16 cellular contexts compared by ENCODE assay signal in the genomic region with DNA sequence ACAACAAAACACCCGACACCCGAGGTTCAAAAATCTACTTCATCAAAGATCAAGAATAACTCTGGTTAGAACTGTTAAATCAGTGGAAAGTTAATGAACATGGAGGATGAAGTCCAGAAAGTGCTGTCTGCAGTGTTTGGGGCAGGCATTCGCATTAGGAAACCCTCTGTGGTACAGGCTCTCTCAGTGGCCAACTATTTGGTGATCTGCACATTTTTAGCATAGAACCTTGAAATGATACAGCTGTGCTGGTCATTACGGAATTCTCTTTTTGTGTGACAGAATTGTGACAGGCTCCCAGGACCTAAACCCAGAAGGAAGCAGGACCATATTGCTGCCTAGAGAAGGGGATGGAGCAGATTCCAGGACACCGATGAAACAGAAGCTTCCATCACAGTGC.
DNase-seq lines count a peak whose midpoint lies in the region; ATAC-seq and TF ChIP-seq lines count a peak whose summit lies in the region.
"Had no signal": no experiment of that assay in that cellular context is flagged by ENCODE, and none has a peak within 500 bp of the region (broad histone marks: within the 10 kb centered on the region; RNA-seq: fewer than 3 reads in every experiment).

No MANE protein-coding gene starts in this region.

- H3K23ac ChIP-seq in H9 (ENCODE audit: insufficient read length, low read depth, low read length), result no peak overlapping the region
- no peak overlapping the region for H3K23ac ChIP-seq in mesenchymal stem cell (ENCODE audit: low read length in 2 of 2)

- H4K8ac ChIP-seq in H9 (replicated peaks; ENCODE audit: insufficient read length, low read depth, low read length), result no peak overlapping the region
- H4K8ac ChIP-seq in mesenchymal stem cell (ENCODE audit: low read length), result no peak overlapping the region

- H3K14ac ChIP-seq in H9 (ENCODE audit: insufficient read depth, low read length), result no peak overlapping the region
- no peak overlapping the region for H3K14ac ChIP-seq in mesenchymal stem cell (ENCODE audit: low read length in 2 of 2)

- no peak overlapping the region for H2BK120ac ChIP-seq in H9 (ENCODE audit: low read depth, low read length, poor library complexity, severe bottlenecking)
- H2BK120ac ChIP-seq in mesenchymal stem cell (ENCODE audit: low read depth, low read length), result no peak overlapping the region

- DNase-seq in H9, result no peak
- DNase-seq in mesenchymal stem cell, result peak; percentile 26
- no peak for DNase-seq in thoracic aorta (ENCODE audit: low spot score)
- DNase-seq in caudate nucleus (lab: John Stamatoyannopoulos, UW), result no peak
- DNase-seq in SIG-M5 treated with dmso at 0.1 percent for 504 hours (lab: John Stamatoyannopoulos, UW; ENCODE audit: unreplicated experiment), result no peak
- DNase-seq: activated naive CD4-positive, alpha-beta T cell treated with anti-CD3 and anti-CD28 coated beads, Interleukin-2, amount 50 U/mL, for 16 hours; Calu3; NCI-H1436 treated with DMSO at 0.1 percent for 48 hours; NCI-H524 treated with DMSO at 0.1 percent for 48 hours; stimulated activated CD4-positive, alpha-beta T cell treated with anti-CD3 and anti-CD28 coated beads, Interleukin-4, amount 100 ng/mL, for 1 hour; stimulated activated naive CD4-positive, alpha-beta T cell treated with Interleukin-2 at 50 U/mL for 16 hours had no signal

- TF ChIP-seq CTCF in H9 (conservative IDR thresholded peaks at IDR 0.05) (no peak), brain (conservative IDR thresholded peaks at IDR 0.05) (no peak), thoracic aorta (IDR thresholded peaks at IDR 0.05) (no peak)

- no peak overlapping the region for H2AFZ ChIP-seq in H9 (ENCODE audit: low read length)
- H2AFZ ChIP-seq in mesenchymal stem cell (ENCODE audit: low read depth, low read length), result no peak overlapping the region
- H2AFZ ChIP-seq: parathyroid adenoma had no signal

- no peak overlapping the region for H2AK5ac ChIP-seq in H9 (ENCODE audit: insufficient read length, low read length)
- peak overlapping the region; percentile 35 for H2AK5ac ChIP-seq in mesenchymal stem cell (ENCODE audit: low read length, severe bottlenecking)

- no peak overlapping the region for H3K27ac ChIP-seq in H9 (ENCODE audit: insufficient read length, low read depth, low read length)
- H3K27ac ChIP-seq in mesenchymal stem cell (ENCODE audit: low read length, poor library complexity, severe bottlenecking), result no peak overlapping the region
- H3K27ac ChIP-seq in thoracic aorta, result peak overlapping the region; percentile 64 to 76
- H3K27ac ChIP-seq in caudate nucleus (ENCODE audit: low read depth, low read length), result no peak overlapping the region

- H3K4me3 ChIP-seq in mesenchymal stem cell (ENCODE audit: insufficient read depth in 1 of 2, low read depth in 1 of 2, low read length in 2 of 2) (no peak overlapping the region), thoracic aorta (no peak overlapping the region)

- WGBS in H9 (ENCODE audit: extremely low coverage, insufficient read length, low lambda C conversion rate), result no CpG with 5 or more reads among the region's 5 CpGs
- WGBS in mesenchymal stem cell, result 100% methylated on average over 2 of the region's 5 CpGs

- H3K4ac ChIP-seq in H9 (ENCODE audit: low read depth, low read length), result no peak overlapping the region
- H3K4ac ChIP-seq in mesenchymal stem cell (ENCODE audit: low read depth in 1 of 2, low read length in 2 of 2), result no peak overlapping the region

- H3K27me3 Mint-ChIP-seq in H9 (ENCODE audit: low read depth) (no peaks in the 10 kb centered on the region), brain (peaks cover 7% of the 10 kb centered on the region)
- H3K27me3 Mint-ChIP-seq: dendritic cell treated with granulocyte-macrophage colony-stimulating factor and Interleukin-4, amounts not matched to agents 40 ng/mL and 50 ng/mL, for 4 days; IgD-negative memory B cell had no signal

- H4K91ac ChIP-seq in H9 (ENCODE audit: insufficient read length, low read depth, low read length), result no peak overlapping the region
- H4K91ac ChIP-seq in mesenchymal stem cell (ENCODE audit: low read length), result no peak overlapping the region

- H3K79me1 ChIP-seq in H9 (ENCODE audit: insufficient read depth, low read depth, low read length, poor library complexity, severe bottlenecking), result peaks cover 4% of the 10 kb centered on the region
- peaks cover 17% of the 10 kb centered on the region for H3K79me1 ChIP-seq in mesenchymal stem cell (replicated peaks; ENCODE audit: low read length, poor library complexity, severe bottlenecking)

- no peaks in the 10 kb centered on the region for H3K27me3 ChIP-seq in H9 (ENCODE audit: insufficient read depth, low read length)
- H3K27me3 ChIP-seq in mesenchymal stem cell (ENCODE audit: control insufficient read depth in 1 of 2, insufficient read depth in 1 of 2, low read length in 2 of 2), result no peaks in the 10 kb centered on the region
- H3K27me3 ChIP-seq in thoracic aorta (replicated peaks; ENCODE audit: insufficient read depth), result no peaks in the 10 kb centered on the region

- ATAC-seq in thoracic aorta (ENCODE audit: insufficient number of reproducible peaks, low FRiP score, low read depth) (no peak), GM21737 (IDR thresholded peaks at IDR 0.05; ENCODE audit: unreplicated experiment) (no peak)

- H3K23me2 ChIP-seq in H9 (ENCODE audit: insufficient read length, low read depth, low read length, poor library complexity, severe bottlenecking), result no peaks in the 10 kb centered on the region

- no peak overlapping the region for H2BK15ac ChIP-seq in H9 (ENCODE audit: low read depth, low read length)
- H2BK15ac ChIP-seq in mesenchymal stem cell (ENCODE audit: low read depth, poor library complexity, severe bottlenecking), result no peak overlapping the region

- H3K4me3 Mint-ChIP-seq in H9 (no peak overlapping the region), brain (no peak overlapping the region)
- H3K4me3 Mint-ChIP-seq: dendritic cell treated with granulocyte-macrophage colony-stimulating factor and Interleukin-4, amounts not matched to agents 40 ng/mL and 50 ng/mL, for 4 days; IgD-negative memory B cell had no signal

- H3T11ph ChIP-seq in H9 (ENCODE audit: low read length), result no peak overlapping the region

- H3K4me1 Mint-ChIP-seq in H9, result peaks cover 47 to 48% of the 10 kb centered on the region in 2 experiments
- peaks cover 56% of the 10 kb centered on the region for H3K4me1 Mint-ChIP-seq in brain

- no peak overlapping the region for H4K5ac ChIP-seq in H9 (ENCODE audit: insufficient read length, low read depth, low read length)

- no peak overlapping the region for H2BK12ac ChIP-seq in H9 (ENCODE audit: insufficient read length, low read depth, low read length)
- H2BK12ac ChIP-seq in mesenchymal stem cell (ENCODE audit: low read length in 2 of 2), result peak overlapping the region in 1 of 2 experiments; percentile 46

- H3K36me3 Mint-ChIP-seq in H9 (ENCODE audit: insufficient read depth in 1 of 3, low read depth in 3 of 3), result peaks cover 27 to 31% (median 27%) of the 10 kb centered on the region in 3 experiments
- H3K36me3 Mint-ChIP-seq in brain, result peaks cover 52% of the 10 kb centered on the region

- peaks cover 8% of the 10 kb centered on the region; the same call in 1 of the 2 replicates for H3K79me2 ChIP-seq in H9 (ENCODE audit: insufficient read depth, low read length)

- no peaks in the 10 kb centered on the region for H4K20me1 ChIP-seq in H9 (ENCODE audit: control insufficient read depth, insufficient read depth, insufficient read length)

- H3K9ac ChIP-seq in H9 (ENCODE audit: extremely low read depth, insufficient read length, low read length) (no peak overlapping the region), mesenchymal stem cell (ENCODE audit: low read length) (peak overlapping the region; percentile 83)
- H3K9ac ChIP-seq: parathyroid adenoma had no signal

- H2BK20ac ChIP-seq in H9 (ENCODE audit: low read depth, low read length, poor library complexity, severe bottlenecking), result no peak overlapping the region

- H3K4me2 ChIP-seq in H9 (ENCODE audit: insufficient read depth, insufficient read length, low read length) (no peak overlapping the region), mesenchymal stem cell (ENCODE audit: low read length, poor library complexity, severe bottlenecking) (no peak overlapping the region)

- H3K4me1 ChIP-seq in H9 (ENCODE audit: insufficient read depth, low read length) (peaks cover 9% of the 10 kb centered on the region; the same call in 1 of the 2 replicates), mesenchymal stem cell (ENCODE audit: control insufficient read depth, insufficient read depth, low read depth, low read length) (peaks cover 25% of the 10 kb centered on the region), thoracic aorta (ENCODE audit: control insufficient read depth in 1 of 2, low read depth in 2 of 2) (peaks cover 50 to 83% of the 10 kb centered on the region in 2 donors)

- H3K27ac Mint-ChIP-seq in H9, result peak overlapping the region in 2 of 3 experiments; percentile 32 to 57; a peak in 3 of 7 replicates
- peak overlapping the region in 4 of 5 experiments; percentile 12 to 97 (median 88) for H3K27ac Mint-ChIP-seq in brain
- H3K27ac Mint-ChIP-seq: dendritic cell treated with granulocyte-macrophage colony-stimulating factor and Interleukin-4, amounts not matched to agents 40 ng/mL and 50 ng/mL, for 4 days had no signal

- H3K56ac ChIP-seq in H9 (ENCODE audit: insufficient read length, low read depth, low read length), result no peak overlapping the region

- H3K18ac ChIP-seq in H9 (ENCODE audit: insufficient read length, low read depth, low read length), result no peak overlapping the region
- H3K18ac ChIP-seq in mesenchymal stem cell (ENCODE audit: low read depth in 1 of 2, low read length in 2 of 2), result no peak overlapping the region

- H2BK5ac ChIP-seq in H9 (ENCODE audit: insufficient read length, low read length) (no peak overlapping the region), mesenchymal stem cell (ENCODE audit: low read depth, low read length, poor library complexity, severe bottlenecking) (no peak overlapping the region)

- H3K36me3 ChIP-seq in mesenchymal stem cell (ENCODE audit: control insufficient read depth in 1 of 2, insufficient read depth in 2 of 2, low read depth in 1 of 2, low read length in 2 of 2) (peaks cover 9 to 48% of the 10 kb centered on the region in 2 experiments), thoracic aorta (no peaks in the 10 kb centered on the region)

- H3K9me3 ChIP-seq in H9 (ENCODE audit: control insufficient read depth, low read depth, low read length), result no peaks in the 10 kb centered on the region
- no peaks in the 10 kb centered on the region for H3K9me3 ChIP-seq in mesenchymal stem cell (ENCODE audit: control insufficient read depth, low read length)
- no peaks in the 10 kb centered on the region for H3K9me3 ChIP-seq in thoracic aorta

- H3K9me3 Mint-ChIP-seq in H9 (no peaks in the 10 kb centered on the region; a peak in 1 of 5 replicates), brain (peaks cover 0 to 5% (median 0%) of the 10 kb centered on the region in 5 experiments)
- H3K9me3 Mint-ChIP-seq: dendritic cell treated with granulocyte-macrophage colony-stimulating factor and Interleukin-4, amounts not matched to agents 40 ng/mL and 50 ng/mL, for 4 days; IgD-negative memory B cell had no signal

Comparison
In these comparisons a context has a peak if more than half of its experiments do, and no peak if none do; other contexts are left out.
1. H3K27ac ChIP-seq: peak in thoracic aorta (2 of 2); none in H9 (single experiment), mesenchymal stem cell (single experiment) and caudate nucleus (single experiment).